Comparison of ENCODE assay signal across 9 cellular contexts in genomic region chr7:64313740-64314491, GRCh38.
DNase-seq lines count a peak whose midpoint lies in the region; ATAC-seq and FAIRE-seq lines count a peak whose summit lies in the region.
"Had no signal": no experiment of that assay in that cellular context is flagged by ENCODE, and none has a peak within 500 bp of the region (broad histone marks: within the 10 kb centered on the region; RNA-seq: fewer than 3 reads in every experiment).

ZNF736 (plus strand) TSS chr7:64313961; CDS start chr7:64314151, 190 bp downstream.

- H3K9ac ChIP-seq in muscle layer of colon (ENCODE audit: low read length): peak within 1 kb of the TSS; percentile 97

- peak; percentile 100 for ATAC-seq in GM19463 (IDR thresholded peaks at IDR 0.05; ENCODE audit: unreplicated experiment)
- ATAC-seq in stimulated activated naive B cell treated with anti-CD40 and anti-IgM and Interleukin-4, amounts not matched to agents 10 μg/mL and 1 μg/mL and 100 μg/mL, for 72 hours (replicated peaks): peak; percentile 99

- H3K27me3 ChIP-seq in muscle layer of colon (ENCODE audit: control insufficient read depth in 1 of 2, insufficient read depth in 2 of 2, low read length in 2 of 2): no peaks in the 10 kb centered on the region

- no peaks in the 10 kb centered on the region for H3K36me3 ChIP-seq in muscle layer of colon (ENCODE audit: insufficient read depth, low read length)

- H3K4me3 ChIP-seq in muscle layer of colon (ENCODE audit: low read depth in 1 of 2, low read length in 2 of 2): peak within 1 kb of the TSS; percentile 81 to 98

- peak; percentile 92 for DNase-seq in COLO668 (lab: John Stamatoyannopoulos, UW; ENCODE audit: unreplicated experiment)
- DNase-seq in HS-27A (ENCODE audit: low read depth): peak; percentile 41
- DNase-seq in NOMO-1 treated with dmso at 0.1 percent for 144 hours (lab: John Stamatoyannopoulos, UW; ENCODE audit: unreplicated experiment): peak; percentile 89
- DNase-seq in activated CD8-positive, alpha-beta memory T cell treated with anti-CD3 and anti-CD28 coated beads, Interleukin-2, amount 50 U/mL, for 1 hour (ENCODE audit: extremely low read depth): peak; percentile 64
- peak; percentile 86 for DNase-seq in stimulated activated naive B cell treated with anti-CD40 and anti-IgM and Interleukin-4, amounts not matched to agents 10 μg/mL and 1 μg/mL and 100 μg/mL, for 72 hours

- peaks cover 9% of the 10 kb centered on the region for H3K4me1 ChIP-seq in muscle layer of colon (ENCODE audit: insufficient read depth, low read length)

- H3K9me3 ChIP-seq in muscle layer of colon (ENCODE audit: low read length): no peaks in the 10 kb centered on the region

- no peaks in the 10 kb centered on the region for H3K27me3 Mint-ChIP-seq in stimulated activated naive B cell treated with anti-CD40 and anti-IgM and Interleukin-4, amounts not matched to agents 10 μg/mL and 1 μg/mL and 100 μg/mL, for 72 hours

- H3K9me3 Mint-ChIP-seq in stimulated activated naive B cell treated with anti-CD40 and anti-IgM and Interleukin-4, amounts not matched to agents 10 μg/mL and 1 μg/mL and 100 μg/mL, for 72 hours: no peaks in the 10 kb centered on the region

- peak; percentile 95 for FAIRE-seq in endometrium (lab: Jason Lieb, UNC)

- peak within 1 kb of the TSS; percentile 100 for H3K4me3 Mint-ChIP-seq in stimulated activated naive B cell treated with anti-CD40 and anti-IgM and Interleukin-4, amounts not matched to agents 10 μg/mL and 1 μg/mL and 100 μg/mL, for 72 hours
- H3K4me3 Mint-ChIP-seq: nephron had no signal

- H3K27ac Mint-ChIP-seq in stimulated activated naive B cell treated with anti-CD40 and anti-IgM and Interleukin-4, amounts not matched to agents 10 μg/mL and 1 μg/mL and 100 μg/mL, for 72 hours: peak within 1 kb of the TSS; percentile 100
- H3K27ac Mint-ChIP-seq: nephron had no signal

- peak within 1 kb of the TSS; percentile 40 for H3K27ac ChIP-seq in muscle layer of colon (ENCODE audit: low read depth, low read length)

- H3K36me3 Mint-ChIP-seq in stimulated activated naive B cell treated with anti-CD40 and anti-IgM and Interleukin-4, amounts not matched to agents 10 μg/mL and 1 μg/mL and 100 μg/mL, for 72 hours: peaks cover 9 to 14% of the 10 kb centered on the region in 2 donors

- peaks cover 15 to 35% of the 10 kb centered on the region in 2 donors for H3K4me1 Mint-ChIP-seq in stimulated activated naive B cell treated with anti-CD40 and anti-IgM and Interleukin-4, amounts not matched to agents 10 μg/mL and 1 μg/mL and 100 μg/mL, for 72 hours
- H3K4me1 Mint-ChIP-seq: nephron had no signal

Comparison
In these comparisons a context has a peak if more than half of its experiments do, and no peak if none do; other contexts are left out.
1. Peak in every context shown above with its lines: DNase-seq, ATAC-seq, H3K4me3 ChIP-seq and H3K27ac ChIP-seq.
2. DNase-seq: peak in every context shown above with its lines; median percentile 92 in COLO668; 89 in NOMO-1 treated with dmso at 0.1 percent for 144 hours; 86 in stimulated activated naive B cell treated with anti-CD40 and anti-IgM and Interleukin-4, amounts not matched to agents 10 μg/mL and 1 μg/mL and 100 μg/mL, for 72 hours; 64 in activated CD8-positive, alpha-beta memory T cell treated with anti-CD3 and anti-CD28 coated beads, Interleukin-2, amount 50 U/mL, for 1 hour; 41 in HS-27A.